20 cellular contexts compared by ENCODE assay signal in the genomic region with DNA sequence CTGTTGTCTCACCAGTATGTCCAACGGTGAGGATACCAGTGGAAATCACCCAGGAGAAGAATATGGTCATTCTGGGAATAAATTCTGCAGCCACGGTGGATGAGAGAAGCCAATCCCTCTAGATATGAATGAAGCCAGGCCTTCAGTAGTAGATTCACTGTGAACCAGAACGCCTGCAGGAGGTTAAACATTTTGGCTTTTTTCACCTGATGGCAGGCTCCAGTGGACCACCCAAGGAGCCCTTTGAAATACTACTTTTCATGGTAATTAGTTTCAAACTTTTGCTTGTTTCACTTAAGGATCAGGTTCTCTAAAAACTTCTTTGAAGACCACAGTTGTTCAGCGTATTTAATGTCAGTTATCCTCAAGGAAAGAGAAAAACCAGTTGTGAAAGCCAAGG.
DNase-seq lines count a peak whose midpoint lies in the region; ATAC-seq, FAIRE-seq and TF ChIP-seq lines count a peak whose summit lies in the region.
"Had no signal": no experiment of that assay in that cellular context is flagged by ENCODE, and none has a peak within 500 bp of the region (broad histone marks: within the 10 kb centered on the region; RNA-seq: fewer than 3 reads in every experiment).

No MANE protein-coding gene starts in this region.

- no peaks in the 10 kb centered on the region for H3K36me3 ChIP-seq in H7 (replicated peaks; ENCODE audit: control insufficient read depth, insufficient read depth, low read length)
- H3K36me3 ChIP-seq: BLaER1 treated with 17β-estradiol and CSF1 and Interleukin-3, amounts not matched to agents 10 nM and 100 nM; HAP-1 had no signal

- H3K27me3 Mint-ChIP-seq in WTC11 (ENCODE audit: low read depth) (peaks cover 7% of the 10 kb centered on the region), mesothelial cell of epicardium (ENCODE audit: low read depth) (peaks cover 6% of the 10 kb centered on the region), HFFc6 (ENCODE audit: insufficient read depth) (peaks cover 3% of the 10 kb centered on the region)

- FAIRE-seq in D721Med (lab: Jason Lieb, UNC) = no peak
- FAIRE-seq: GM12892, GM18507, K562 had no signal

- no peak overlapping the region for H3K27ac Mint-ChIP-seq in WTC11
- no peak overlapping the region for H3K27ac Mint-ChIP-seq in mesothelial cell of epicardium
- H3K27ac Mint-ChIP-seq in HFFc6 = no peak overlapping the region
- H3K27ac Mint-ChIP-seq: B cell; CD8-positive, alpha-beta T cell had no signal

- H3K36me3 Mint-ChIP-seq in WTC11 (no peaks in the 10 kb centered on the region), mesothelial cell of epicardium (no peaks in the 10 kb centered on the region), HFFc6 (ENCODE audit: low read depth) (no peaks in the 10 kb centered on the region)
- H3K36me3 Mint-ChIP-seq: CD8-positive, alpha-beta T cell had no signal

- CTCF ChIA-PET in WTC11 (lab: Charles Lee) = no interaction called here

- H3K4me1 Mint-ChIP-seq in WTC11 = peaks cover 17% of the 10 kb centered on the region
- no peaks in the 10 kb centered on the region for H3K4me1 Mint-ChIP-seq in mesothelial cell of epicardium
- H3K4me1 Mint-ChIP-seq in HFFc6 (ENCODE audit: low read depth) = no peaks in the 10 kb centered on the region
- H3K4me1 Mint-ChIP-seq: B cell had no signal

- no peak overlapping the region for H3K4me3 ChIP-seq in H7 (ENCODE audit: insufficient read depth, low read depth, low read length)
- H3K4me3 ChIP-seq: BLaER1 treated with 17β-estradiol and CSF1 and Interleukin-3, amounts not matched to agents 10 nM and 100 nM; GM23248; HAP-1; K562 had no signal

- H3K4me3 Mint-ChIP-seq in WTC11 (no peak overlapping the region), mesothelial cell of epicardium (no peak overlapping the region), HFFc6 (no peak overlapping the region)
- H3K4me3 Mint-ChIP-seq: B cell; CD8-positive, alpha-beta T cell had no signal

- DNase-seq in H7 (peak; percentile 36), WTC11 (ENCODE audit: low spot score) (no peak), iPS-NIHi7 (ENCODE audit: extremely low spot score) (peak; percentile 35), T1000 (lab: John Stamatoyannopoulos, UW) (no peak), D721Med (ENCODE audit: insufficient read length, low spot score) (no peak), mesothelial cell of epicardium (ENCODE audit: low spot score in 2 of 2, unreplicated experiment in 2 of 2) (no peak), HFFc6 (no peak)
- DNase-seq: Calu3; CD8-positive, alpha-beta T cell; DMS 273 treated with DMSO at 0.1 percent for 48 hours; DMS53; GDM1; GM23248; IMR-90 had no signal

- H3K27me3 ChIP-seq in H7 (ENCODE audit: control insufficient read depth, insufficient read depth, low read length) = no peaks in the 10 kb centered on the region
- H3K27me3 ChIP-seq: BLaER1 treated with 17β-estradiol and CSF1 and Interleukin-3, amounts not matched to agents 10 nM and 100 nM had no signal

- POLR2A ChIA-PET in WTC11 (lab: Charles Lee) = no interaction called here

- TF ChIP-seq CTCF in WTC11 (IDR thresholded peaks at IDR 0.05) (no peak), D721Med (IDR thresholded peaks at IDR 0.05; ENCODE audit: insufficient read depth, missing control alignments) (no peak), mesothelial cell of epicardium (IDR thresholded peaks at IDR 0.05; ENCODE audit: unreplicated experiment) (no peak), HFFc6 (IDR thresholded peaks at IDR 0.05) (no peak)

- ATAC-seq in WTC11 = peak; percentile 65
- ATAC-seq: CD8-positive, alpha-beta T cell; K562 had no signal

- H3K9me3 Mint-ChIP-seq in WTC11 (no peaks in the 10 kb centered on the region), mesothelial cell of epicardium (no peaks in the 10 kb centered on the region), HFFc6 (no peaks in the 10 kb centered on the region)
- H3K9me3 Mint-ChIP-seq: CD8-positive, alpha-beta T cell had no signal

TF ChIP-seq in WTC11, 78 proteins besides CTCF, POLR2A, EP300 and RAD21:
- TF ChIP-seq JAZF1 (CRISPR knock-in tag; IDR thresholded peaks at IDR 0.05) = no peak
- TF ChIP-seq CBFB (CRISPR knock-in tag; IDR thresholded peaks at IDR 0.05; ENCODE audit: low read depth) = no peak
- no peak for TF ChIP-seq ZNF671 (CRISPR knock-in tag; IDR thresholded peaks at IDR 0.05)
- no peak for TF ChIP-seq ZNF219 (CRISPR knock-in tag; IDR thresholded peaks at IDR 0.05; ENCODE audit: borderline replicate concordance)
- TF ChIP-seq, protein P1, sequence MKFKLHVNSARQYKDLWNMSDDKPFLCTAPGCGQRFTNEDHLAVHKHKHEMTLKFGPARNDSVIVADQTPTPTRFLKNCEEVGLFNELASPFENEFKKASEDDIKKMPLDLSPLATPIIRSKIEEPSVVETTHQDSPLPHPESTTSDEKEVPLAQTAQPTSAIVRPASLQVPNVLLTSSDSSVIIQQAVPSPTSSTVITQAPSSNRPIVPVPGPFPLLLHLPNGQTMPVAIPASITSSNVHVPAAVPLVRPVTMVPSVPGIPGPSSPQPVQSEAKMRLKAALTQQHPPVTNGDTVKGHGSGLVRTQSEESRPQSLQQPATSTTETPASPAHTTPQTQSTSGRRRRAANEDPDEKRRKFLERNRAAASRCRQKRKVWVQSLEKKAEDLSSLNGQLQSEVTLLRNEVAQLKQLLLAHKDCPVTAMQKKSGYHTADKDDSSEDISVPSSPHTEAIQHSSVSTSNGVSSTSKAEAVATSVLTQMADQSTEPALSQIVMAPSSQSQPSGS (CRISPR knock-in tag; IDR thresholded peaks at IDR 0.05; ENCODE audit: borderline replicate concordance, low read depth) = no peak
- no peak for TF ChIP-seq FOXJ3 (CRISPR knock-in tag; IDR thresholded peaks at IDR 0.05; ENCODE audit: borderline replicate concordance)
- TF ChIP-seq, protein P2, sequence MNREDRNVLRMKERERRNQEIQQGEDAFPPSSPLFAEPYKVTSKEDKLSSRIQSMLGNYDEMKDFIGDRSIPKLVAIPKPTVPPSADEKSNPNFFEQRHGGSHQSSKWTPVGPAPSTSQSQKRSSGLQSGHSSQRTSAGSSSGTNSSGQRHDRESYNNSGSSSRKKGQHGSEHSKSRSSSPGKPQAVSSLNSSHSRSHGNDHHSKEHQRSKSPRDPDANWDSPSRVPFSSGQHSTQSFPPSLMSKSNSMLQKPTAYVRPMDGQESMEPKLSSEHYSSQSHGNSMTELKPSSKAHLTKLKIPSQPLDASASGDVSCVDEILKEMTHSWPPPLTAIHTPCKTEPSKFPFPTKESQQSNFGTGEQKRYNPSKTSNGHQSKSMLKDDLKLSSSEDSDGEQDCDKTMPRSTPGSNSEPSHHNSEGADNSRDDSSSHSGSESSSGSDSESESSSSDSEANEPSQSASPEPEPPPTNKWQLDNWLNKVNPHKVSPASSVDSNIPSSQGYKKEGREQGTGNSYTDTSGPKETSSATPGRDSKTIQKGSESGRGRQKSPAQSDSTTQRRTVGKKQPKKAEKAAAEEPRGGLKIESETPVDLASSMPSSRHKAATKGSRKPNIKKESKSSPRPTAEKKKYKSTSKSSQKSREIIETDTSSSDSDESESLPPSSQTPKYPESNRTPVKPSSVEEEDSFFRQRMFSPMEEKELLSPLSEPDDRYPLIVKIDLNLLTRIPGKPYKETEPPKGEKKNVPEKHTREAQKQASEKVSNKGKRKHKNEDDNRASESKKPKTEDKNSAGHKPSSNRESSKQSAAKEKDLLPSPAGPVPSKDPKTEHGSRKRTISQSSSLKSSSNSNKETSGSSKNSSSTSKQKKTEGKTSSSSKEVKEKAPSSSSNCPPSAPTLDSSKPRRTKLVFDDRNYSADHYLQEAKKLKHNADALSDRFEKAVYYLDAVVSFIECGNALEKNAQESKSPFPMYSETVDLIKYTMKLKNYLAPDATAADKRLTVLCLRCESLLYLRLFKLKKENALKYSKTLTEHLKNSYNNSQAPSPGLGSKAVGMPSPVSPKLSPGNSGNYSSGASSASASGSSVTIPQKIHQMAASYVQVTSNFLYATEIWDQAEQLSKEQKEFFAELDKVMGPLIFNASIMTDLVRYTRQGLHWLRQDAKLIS (CRISPR knock-in tag; IDR thresholded peaks at IDR 0.05; ENCODE audit: borderline replicate concordance) = no peak
- TF ChIP-seq CREB1 (CRISPR knock-in tag; IDR thresholded peaks at IDR 0.05) = no peak
- TF ChIP-seq NFYB (CRISPR knock-in tag; conservative IDR thresholded peaks at IDR 0.05; ENCODE audit: low read depth) = no peak
- TF ChIP-seq, protein P3, sequence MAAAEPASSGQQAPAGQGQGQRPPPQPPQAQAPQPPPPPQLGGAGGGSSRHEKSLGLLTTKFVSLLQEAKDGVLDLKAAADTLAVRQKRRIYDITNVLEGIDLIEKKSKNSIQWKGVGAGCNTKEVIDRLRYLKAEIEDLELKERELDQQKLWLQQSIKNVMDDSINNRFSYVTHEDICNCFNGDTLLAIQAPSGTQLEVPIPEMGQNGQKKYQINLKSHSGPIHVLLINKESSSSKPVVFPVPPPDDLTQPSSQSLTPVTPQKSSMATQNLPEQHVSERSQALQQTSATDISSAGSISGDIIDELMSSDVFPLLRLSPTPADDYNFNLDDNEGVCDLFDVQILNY (CRISPR knock-in tag; IDR thresholded peaks at IDR 0.05) = no peak
- TF ChIP-seq, protein P4, sequence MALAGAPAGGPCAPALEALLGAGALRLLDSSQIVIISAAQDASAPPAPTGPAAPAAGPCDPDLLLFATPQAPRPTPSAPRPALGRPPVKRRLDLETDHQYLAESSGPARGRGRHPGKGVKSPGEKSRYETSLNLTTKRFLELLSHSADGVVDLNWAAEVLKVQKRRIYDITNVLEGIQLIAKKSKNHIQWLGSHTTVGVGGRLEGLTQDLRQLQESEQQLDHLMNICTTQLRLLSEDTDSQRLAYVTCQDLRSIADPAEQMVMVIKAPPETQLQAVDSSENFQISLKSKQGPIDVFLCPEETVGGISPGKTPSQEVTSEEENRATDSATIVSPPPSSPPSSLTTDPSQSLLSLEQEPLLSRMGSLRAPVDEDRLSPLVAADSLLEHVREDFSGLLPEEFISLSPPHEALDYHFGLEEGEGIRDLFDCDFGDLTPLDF (CRISPR knock-in tag; IDR thresholded peaks at IDR 0.05) = no peak
- TF ChIP-seq NR1H2 (CRISPR knock-in tag; IDR thresholded peaks at IDR 0.05) = no peak
- no peak for TF ChIP-seq GTF2I (CRISPR knock-in tag; conservative IDR thresholded peaks at IDR 0.05)
- no peak for TF ChIP-seq ZNF396 (CRISPR knock-in tag; IDR thresholded peaks at IDR 0.05; ENCODE audit: borderline replicate concordance)

Comparison
In these comparisons a context has a peak if more than half of its experiments do, and no peak if none do; other contexts are left out.
1. DNase-seq: peak in H7 (single experiment) and iPS-NIHi7 (single experiment); none in WTC11 (single experiment), T1000 (single experiment), D721Med (single experiment), mesothelial cell of epicardium (0 of 2) and HFFc6 (single experiment).